18 cellular contexts compared by ENCODE assay signal in the genomic region with DNA sequence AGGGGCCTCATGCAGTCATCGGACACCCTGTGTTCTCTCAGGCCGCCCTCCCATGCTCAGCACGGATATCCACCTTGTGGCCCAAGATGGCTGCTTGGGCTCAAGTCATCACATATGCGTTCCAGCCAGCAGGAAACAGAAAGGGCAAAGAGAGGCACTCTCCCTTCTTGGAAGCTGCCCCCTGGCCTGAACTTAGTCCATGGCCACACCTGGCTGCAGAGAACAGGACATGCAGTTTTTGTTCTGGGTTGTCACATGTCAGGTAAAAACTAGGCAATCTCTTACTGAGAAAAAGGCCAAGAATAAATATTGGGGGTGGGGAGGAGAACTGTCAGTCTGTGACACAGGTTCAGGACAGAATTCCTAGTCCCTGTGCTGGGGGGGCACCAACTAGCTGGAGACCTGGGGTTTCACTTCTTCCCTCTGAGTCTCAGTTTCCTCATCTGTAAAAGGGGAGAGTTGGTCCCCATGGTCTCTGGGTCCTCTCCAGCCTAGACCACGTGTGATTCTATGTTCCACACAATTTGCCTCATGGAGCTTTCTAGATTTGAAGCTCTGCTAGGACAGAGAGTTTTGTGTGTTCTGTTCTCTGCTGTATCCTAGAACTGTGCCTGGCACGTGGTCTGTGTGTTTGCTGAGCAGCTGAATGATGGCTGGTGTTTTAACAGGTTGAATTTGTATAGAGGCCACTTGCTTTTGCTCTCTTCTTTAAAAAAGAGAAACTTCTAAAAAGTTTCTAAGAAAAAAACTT.
"Had no signal": no experiment of that assay in that cellular context is flagged by ENCODE, and none has a peak within 500 bp of the region (broad histone marks: within the 10 kb centered on the region; RNA-seq: fewer than 3 reads in every experiment).

No MANE protein-coding gene starts in this region.

- H3K36me3 ChIP-seq: right atrium auricular region had no signal

- H3K27ac ChIP-seq: right atrium auricular region, skin epidermis had no signal

- H3K27me3 ChIP-seq: right atrium auricular region had no signal

- DNase-seq: activated CD8-positive, alpha-beta memory T cell treated with anti-CD3 and anti-CD28 coated beads, Interleukin-2, amount 10 ng/mL, durations not matched to agents 7 days and 5 days; activated naive CD4-positive, alpha-beta T cell treated with anti-CD3 and anti-CD28 coated beads, Interleukin-2, amount 10 ng/mL, durations not matched to agents 7 days and 5 days; activated T-cell treated with anti-CD3 and anti-CD28 coated beads, Interleukin-2, amount 50 U/mL, for 24 hours; effector memory CD4-positive, alpha-beta T cell; foreskin fibroblast; left colon; mammary epithelial cell; mucosa of descending colon; natural killer cell; nucleus accumbens; stimulated activated CD4-positive, alpha-beta T cell treated with anti-CD3 and anti-CD28 coated beads, Interleukin-4, amount 100 ng/mL, for 24 hours; stimulated activated naive CD8-positive, alpha-beta T cell treated with anti-CD3 and anti-CD28 coated beads, Interleukin-15, Interleukin-2, amounts not matched to agents 100 U/mL and 50 U/mL, for 24 hours; T-helper 1 cell; trophoblast cell had no signal

- H3K4me1 ChIP-seq: right atrium auricular region had no signal

- H3K9me3 ChIP-seq: mucosa of descending colon, right atrium auricular region had no signal

- H3K4me3 ChIP-seq: mucosa of descending colon, right atrium auricular region, skin epidermis had no signal

- FAIRE-seq: astrocyte, bronchial epithelial cell had no signal

- ATAC-seq: activated CD8-positive, alpha-beta memory T cell treated with anti-CD3 and anti-CD28 coated beads, Interleukin-2, amount 10 ng/mL, durations not matched to agents 7 days and 5 days; mucosa of descending colon; natural killer cell; stimulated activated naive CD8-positive, alpha-beta T cell treated with anti-CD3 and anti-CD28 coated beads, Interleukin-15, Interleukin-2, amounts not matched to agents 100 U/mL and 50 U/mL, for 24 hours had no signal
